1 cellular context compared by ENCODE assay signal in genomic region chr2:215779912-215780311, GRCh38.
TF ChIP-seq lines count a peak whose summit lies in the region.

No MANE protein-coding gene starts in this region.

TF ChIP-seq in K562, 482 proteins besides CTCF, POLR2A, EP300 and RAD21 (continued from another document):
- TF ChIP-seq HNRNPL (IDR thresholded peaks at IDR 0.05; ENCODE audit: low read depth, low read length) (no peak), RFX7 (CRISPR knock-in tag; IDR thresholded peaks at IDR 0.05) (no peak), ADNP (tag; IDR thresholded peaks at IDR 0.05) (no peak), MYC (IDR thresholded peaks at IDR 0.05; ENCODE audit: low read depth, low read length) (no peak), MYC (CRISPR knock-in tag; IDR thresholded peaks at IDR 0.05; ENCODE audit: borderline replicate concordance, low read depth) (no peak), CBFA2T3 (IDR thresholded peaks at IDR 0.05) (no peak), ZNF212 (CRISPR knock-in tag; IDR thresholded peaks at IDR 0.05) (no peak)
- TF ChIP-seq, protein P1, sequence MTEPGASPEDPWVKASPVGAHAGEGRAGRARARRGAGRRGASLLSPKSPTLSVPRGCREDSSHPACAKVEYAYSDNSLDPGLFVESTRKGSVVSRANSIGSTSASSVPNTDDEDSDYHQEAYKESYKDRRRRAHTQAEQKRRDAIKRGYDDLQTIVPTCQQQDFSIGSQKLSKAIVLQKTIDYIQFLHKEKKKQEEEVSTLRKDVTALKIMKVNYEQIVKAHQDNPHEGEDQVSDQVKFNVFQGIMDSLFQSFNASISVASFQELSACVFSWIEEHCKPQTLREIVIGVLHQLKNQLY (CRISPR knock-in tag; conservative IDR thresholded peaks at IDR 0.05) = no peak
- TF ChIP-seq, protein P2, sequence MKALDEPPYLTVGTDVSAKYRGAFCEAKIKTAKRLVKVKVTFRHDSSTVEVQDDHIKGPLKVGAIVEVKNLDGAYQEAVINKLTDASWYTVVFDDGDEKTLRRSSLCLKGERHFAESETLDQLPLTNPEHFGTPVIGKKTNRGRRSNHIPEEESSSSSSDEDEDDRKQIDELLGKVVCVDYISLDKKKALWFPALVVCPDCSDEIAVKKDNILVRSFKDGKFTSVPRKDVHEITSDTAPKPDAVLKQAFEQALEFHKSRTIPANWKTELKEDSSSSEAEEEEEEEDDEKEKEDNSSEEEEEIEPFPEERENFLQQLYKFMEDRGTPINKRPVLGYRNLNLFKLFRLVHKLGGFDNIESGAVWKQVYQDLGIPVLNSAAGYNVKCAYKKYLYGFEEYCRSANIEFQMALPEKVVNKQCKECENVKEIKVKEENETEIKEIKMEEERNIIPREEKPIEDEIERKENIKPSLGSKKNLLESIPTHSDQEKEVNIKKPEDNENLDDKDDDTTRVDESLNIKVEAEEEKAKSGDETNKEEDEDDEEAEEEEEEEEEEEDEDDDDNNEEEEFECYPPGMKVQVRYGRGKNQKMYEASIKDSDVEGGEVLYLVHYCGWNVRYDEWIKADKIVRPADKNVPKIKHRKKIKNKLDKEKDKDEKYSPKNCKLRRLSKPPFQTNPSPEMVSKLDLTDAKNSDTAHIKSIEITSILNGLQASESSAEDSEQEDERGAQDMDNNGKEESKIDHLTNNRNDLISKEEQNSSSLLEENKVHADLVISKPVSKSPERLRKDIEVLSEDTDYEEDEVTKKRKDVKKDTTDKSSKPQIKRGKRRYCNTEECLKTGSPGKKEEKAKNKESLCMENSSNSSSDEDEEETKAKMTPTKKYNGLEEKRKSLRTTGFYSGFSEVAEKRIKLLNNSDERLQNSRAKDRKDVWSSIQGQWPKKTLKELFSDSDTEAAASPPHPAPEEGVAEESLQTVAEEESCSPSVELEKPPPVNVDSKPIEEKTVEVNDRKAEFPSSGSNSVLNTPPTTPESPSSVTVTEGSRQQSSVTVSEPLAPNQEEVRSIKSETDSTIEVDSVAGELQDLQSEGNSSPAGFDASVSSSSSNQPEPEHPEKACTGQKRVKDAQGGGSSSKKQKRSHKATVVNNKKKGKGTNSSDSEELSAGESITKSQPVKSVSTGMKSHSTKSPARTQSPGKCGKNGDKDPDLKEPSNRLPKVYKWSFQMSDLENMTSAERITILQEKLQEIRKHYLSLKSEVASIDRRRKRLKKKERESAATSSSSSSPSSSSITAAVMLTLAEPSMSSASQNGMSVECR (CRISPR knock-in tag; IDR thresholded peaks at IDR 0.05) = no peak
